ENCODE assay signal across 34 cellular contexts in the genomic region with DNA sequence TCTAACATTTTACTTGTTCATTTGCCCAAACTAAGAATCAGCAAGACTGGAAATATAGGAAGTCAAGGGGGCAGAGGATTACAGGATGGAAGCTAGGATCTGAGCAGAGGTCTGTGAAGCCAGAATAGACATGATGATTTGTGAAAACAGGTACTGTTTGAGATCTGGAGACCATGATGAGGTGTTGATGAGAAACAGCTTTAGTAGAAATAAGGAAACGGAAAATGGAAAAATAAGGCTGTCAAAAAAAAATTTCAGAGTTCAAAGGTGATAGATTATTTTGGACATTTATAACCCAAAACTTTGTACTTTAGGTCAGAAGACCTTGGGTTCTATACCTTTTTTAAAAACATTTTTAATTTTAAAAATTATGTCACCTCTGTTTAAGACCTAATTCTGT. TPM values are rescaled to one million over a fixed set of nuclear protein-coding genes. Genes with fewer than 3 reads are reported as not detected.
"Had no signal": no experiment of that assay in that cellular context is flagged by ENCODE, and none has a peak within 500 bp of the region (broad histone marks: within the 10 kb centered on the region; RNA-seq: fewer than 3 reads in every experiment).

No MANE protein-coding gene starts in this region.

- H3K4me1 Mint-ChIP-seq: activated B cell treated with CpG ODN at 0.5 μM for 24 hours; activated naive CD8-positive, alpha-beta T cell treated with anti-CD3 and anti-CD28 coated beads, Interleukin-2, amount 50 U/mL, for 24 hours; activated T-helper 17 cell treated with anti-CD3 and anti-CD28 coated beads, Interleukin-2, amount 50 U/mL, for 72 hours had no signal

- H3K36me3 ChIP-seq: adrenal gland, ascending aorta, breast epithelium, cardiac muscle cell, colonic mucosa, gastrocnemius medialis, heart left ventricle had no signal

- H3K27ac ChIP-seq: adrenal gland, ascending aorta, breast epithelium, cardiac muscle cell, colonic mucosa, foreskin keratinocyte, gastrocnemius medialis, heart left ventricle, VCaP had no signal

- H3K4me1 ChIP-seq: ascending aorta, breast epithelium, colonic mucosa had no signal

- H3K27ac Mint-ChIP-seq: activated B cell treated with CpG ODN at 0.5 μM for 24 hours; activated CD8-positive, alpha-beta T cell treated with anti-CD3 and anti-CD28 coated beads for 36 hours; activated naive CD8-positive, alpha-beta T cell treated with anti-CD3 and anti-CD28 coated beads for 36 hours; activated naive CD8-positive, alpha-beta T cell treated with anti-CD3 and anti-CD28 coated beads, Interleukin-2, amount 50 U/mL, for 24 hours; activated T-helper 17 cell treated with anti-CD3 and anti-CD28 coated beads, Interleukin-2, amount 50 U/mL, for 72 hours; brain had no signal

- H3K27me3 ChIP-seq: adrenal gland, ascending aorta, breast epithelium, cardiac muscle cell, colonic mucosa, foreskin keratinocyte, gastrocnemius medialis, heart left ventricle had no signal

- DNase-seq: activated B cell treated with CpG ODN at 0.5 μM for 24 hours; activated CD4-positive, alpha-beta T cell treated with anti-CD3 and anti-CD28 coated beads for 48 hours; activated CD4-positive, alpha-beta T cell treated with anti-CD3 and anti-CD28 coated beads, Interleukin-2, amount 50 U/mL, for 1 hour; activated CD4-positive, alpha-beta T cell treated with anti-CD3 and anti-CD28 coated beads, Interleukin-2, amount 50 U/mL, for 48 hours; activated CD8-positive, alpha-beta memory T cell treated with anti-CD3 and anti-CD28 coated beads for 24 hours; activated CD8-positive, alpha-beta T cell treated with anti-CD3 and anti-CD28 coated beads for 36 hours; activated effector memory CD4-positive, alpha-beta T cell treated with Interleukin-2 at 50 U/mL for 16 hours; activated gamma-delta T cell treated with Interleukin-2 at 50 U/mL for 16 hours; activated naive CD4-positive, alpha-beta T cell treated with anti-CD3 and anti-CD28 coated beads, Interleukin-2, amount 50 U/mL, for 16 hours; activated naive CD4-positive, alpha-beta T cell treated with Interleukin-2 at 50 U/mL for 16 hours; activated naive CD8-positive, alpha-beta T cell treated with anti-CD3 and anti-CD28 coated beads for 36 hours; activated naive CD8-positive, alpha-beta T cell treated with anti-CD3 and anti-CD28 coated beads, Interleukin-2, amount 50 U/mL, for 24 hours; activated T-cell treated with anti-CD3 and anti-CD28 coated beads, Interleukin-2, amount 50 U/mL, for 4 hours; adrenal gland; amygdala; central memory CD4-positive, alpha-beta T cell; cerebellar nuclear complex; colonic mucosa; effector CD8-positive, alpha-beta T cell; foreskin keratinocyte; gastrocnemius medialis; glutamatergic neuron; heart left ventricle; T-helper 2 cell had no signal

- H3K27me3 Mint-ChIP-seq: activated B cell treated with CpG ODN at 0.5 μM for 24 hours had no signal

- H3K4me3 ChIP-seq: adrenal gland, ascending aorta, breast epithelium, cardiac muscle cell, colonic mucosa, gastrocnemius medialis, heart left ventricle had no signal

- FAIRE-seq: endometrium, TTC549 had no signal

- H3K4me3 Mint-ChIP-seq: activated B cell treated with CpG ODN at 0.5 μM for 24 hours; activated CD8-positive, alpha-beta T cell treated with anti-CD3 and anti-CD28 coated beads for 36 hours; activated naive CD8-positive, alpha-beta T cell treated with anti-CD3 and anti-CD28 coated beads for 36 hours; activated naive CD8-positive, alpha-beta T cell treated with anti-CD3 and anti-CD28 coated beads, Interleukin-2, amount 50 U/mL, for 24 hours; activated T-cell treated with anti-CD3 and anti-CD28 coated beads, Interleukin-2, amount 50 U/mL, for 4 hours; activated T-helper 17 cell treated with anti-CD3 and anti-CD28 coated beads, Interleukin-2, amount 50 U/mL, for 72 hours; brain had no signal

- H3K9me3 ChIP-seq: adrenal gland, ascending aorta, colonic mucosa, gastrocnemius medialis had no signal

- ATAC-seq: activated CD4-positive, CD25-positive, alpha-beta regulatory T cell treated with anti-CD3 and anti-CD28 coated beads, Interleukin-2, amount 50 U/mL, for 24 hours; activated CD8-positive, alpha-beta T cell treated with anti-CD3 and anti-CD28 coated beads for 36 hours; activated naive CD8-positive, alpha-beta T cell treated with anti-CD3 and anti-CD28 coated beads, Interleukin-2, amount 50 U/mL, for 24 hours; activated T-cell treated with anti-CD3 and anti-CD28 coated beads, Interleukin-2, amount 50 U/mL, for 4 hours; activated T-helper 17 cell treated with anti-CD3 and anti-CD28 coated beads, Interleukin-2, amount 50 U/mL, for 72 hours; esophagus mucosa; foreskin keratinocyte; gastrocnemius medialis; heart left ventricle had no signal

RNA-seq across cellular contexts. Expression of a gene that starts 45.0 kb away (rescaled TPM):
- total RNA-seq: activated B cell treated with CpG ODN at 0.5 μM for 24 hours had no signal
- polyA plus RNA-seq: cardiac muscle cell had no signal
